12 cellular contexts compared by ENCODE assay signal in the genomic region with DNA sequence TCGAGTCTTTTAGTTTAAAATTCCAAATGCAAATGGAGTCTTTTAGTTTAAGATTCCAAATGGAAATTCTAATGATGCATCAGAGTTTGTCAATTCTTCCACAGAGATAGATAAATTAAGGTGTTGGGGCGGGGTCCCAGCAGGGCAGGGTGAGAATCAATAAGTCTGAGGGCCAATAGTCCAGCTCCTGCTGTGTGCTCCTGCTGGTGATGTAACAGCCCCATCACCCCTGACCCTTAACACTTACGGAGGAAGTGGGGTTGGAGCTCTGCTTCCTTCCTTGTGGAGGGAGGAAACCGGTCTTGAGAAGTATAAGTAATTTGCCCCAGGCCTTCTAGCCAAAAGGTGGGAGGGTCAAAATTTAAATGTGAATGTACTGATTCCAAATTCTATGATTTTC. TPM values are rescaled to one million over a fixed set of nuclear protein-coding genes. Genes with fewer than 3 reads are reported as not detected.
DNase-seq lines count a peak whose midpoint lies in the region; ATAC-seq and TF ChIP-seq lines count a peak whose summit lies in the region.
"Had no signal": no experiment of that assay in that cellular context is flagged by ENCODE, and none has a peak within 500 bp of the region (broad histone marks: within the 10 kb centered on the region; RNA-seq: fewer than 3 reads in every experiment).

No MANE protein-coding gene starts in this region.

- H3K9me3 ChIP-seq in testis = no peaks in the 10 kb centered on the region

- WGBS in testis, 2 donors = 84 to 87% methylated on average over 4 of the region's 4 CpGs

- DNase-seq in activated T-cell treated with anti-CD3 and anti-CD28 coated beads, Interleukin-2, amount 50 U/mL, for 4 hours = no peak
- no peak for DNase-seq in activated T-cell treated with anti-CD3 and anti-CD28 coated beads for 4 hours
- DNase-seq in UCSD-AML1 (lab: John Stamatoyannopoulos, UW; ENCODE audit: unreplicated experiment) = peak; percentile 32
- peak; percentile 40 for DNase-seq in left cardiac atrium
- no peak for DNase-seq in stimulated activated effector memory CD8-positive, alpha-beta T cell treated with anti-CD3 and anti-CD28 coated beads, Interleukin-12 subunit alpha, Interleukin-12 subunit beta, amount 100 ng/mL, for 72 hours (ENCODE audit: low spot score in 2 of 2)
- DNase-seq in stimulated activated CD4-positive, alpha-beta T cell treated with anti-CD3 and anti-CD28 coated beads, Interleukin-15, amount 100 ng/mL, for 24 hours = no peak
- DNase-seq in testis = no peak
- DNase-seq: aorta, NCI-H1105 had no signal

- TF ChIP-seq CTCF in testis (IDR thresholded peaks at IDR 0.05) = no peak

- no peak for TF ChIP-seq POLR2A in testis (IDR thresholded peaks at IDR 0.05)

- no peak overlapping the region for H3K27ac ChIP-seq in testis
- H3K27ac ChIP-seq: hepatocyte had no signal

- peaks cover 67% of the 10 kb centered on the region for H3K4me1 Mint-ChIP-seq in activated T-cell treated with anti-CD3 and anti-CD28 coated beads, Interleukin-2, amount 50 U/mL, for 4 hours (ENCODE audit: low read depth)
- H3K4me1 Mint-ChIP-seq in stimulated activated effector memory CD8-positive, alpha-beta T cell treated with anti-CD3 and anti-CD28 coated beads, Interleukin-12 subunit alpha, Interleukin-12 subunit beta, amount 100 ng/mL, for 72 hours = peaks cover 67% of the 10 kb centered on the region

- peak overlapping the region; percentile 93 for H3K27ac Mint-ChIP-seq in stimulated activated effector memory CD8-positive, alpha-beta T cell treated with anti-CD3 and anti-CD28 coated beads, Interleukin-12 subunit alpha, Interleukin-12 subunit beta, amount 100 ng/mL, for 72 hours
- H3K27ac Mint-ChIP-seq: progenitor cell of endocrine pancreas had no signal

- no peaks in the 10 kb centered on the region for H3K27me3 Mint-ChIP-seq in activated T-cell treated with anti-CD3 and anti-CD28 coated beads, Interleukin-2, amount 50 U/mL, for 4 hours (ENCODE audit: low read depth)
- H3K27me3 Mint-ChIP-seq: progenitor cell of endocrine pancreas had no signal

- peak in 1 of 2 donors; percentile 29 for ATAC-seq in activated T-cell treated with anti-CD3 and anti-CD28 coated beads, Interleukin-2, amount 50 U/mL, for 4 hours
- ATAC-seq in left cardiac atrium (peak in 1 of 2 donors; percentile 59), HG03025 (IDR thresholded peaks at IDR 0.05; ENCODE audit: low FRiP score, unreplicated experiment) (no peak)
- ATAC-seq in stimulated activated effector memory CD8-positive, alpha-beta T cell treated with anti-CD3 and anti-CD28 coated beads, Interleukin-12 subunit alpha, Interleukin-12 subunit beta, amount 100 ng/mL, for 72 hours = peak; percentile 22

- H3K4me1 ChIP-seq in testis = no peaks in the 10 kb centered on the region

- H3K4me3 Mint-ChIP-seq in activated T-cell treated with anti-CD3 and anti-CD28 coated beads, Interleukin-2, amount 50 U/mL, for 4 hours = peak overlapping the region; percentile 66
- peak overlapping the region; percentile 69 for H3K4me3 Mint-ChIP-seq in stimulated activated effector memory CD8-positive, alpha-beta T cell treated with anti-CD3 and anti-CD28 coated beads, Interleukin-12 subunit alpha, Interleukin-12 subunit beta, amount 100 ng/mL, for 72 hours

- H3K36me3 ChIP-seq in testis (ENCODE audit: low read depth, missing control alignments) = no peaks in the 10 kb centered on the region

- no peak overlapping the region for H3K4me3 ChIP-seq in testis
- H3K4me3 ChIP-seq: hepatocyte had no signal

- H3K36me3 Mint-ChIP-seq in activated T-cell treated with anti-CD3 and anti-CD28 coated beads, Interleukin-2, amount 50 U/mL, for 4 hours (ENCODE audit: insufficient read depth) = peaks cover 18% of the 10 kb centered on the region
- peaks cover 45% of the 10 kb centered on the region for H3K36me3 Mint-ChIP-seq in stimulated activated effector memory CD8-positive, alpha-beta T cell treated with anti-CD3 and anti-CD28 coated beads, Interleukin-12 subunit alpha, Interleukin-12 subunit beta, amount 100 ng/mL, for 72 hours

- intact Hi-C loops in left cardiac atrium (cut with DNase I) = no loop called here
- intact Hi-C loops in testis (cut with DNase I; ENCODE audit: low total_unique reads) = no loop called here

- H3K9me3 Mint-ChIP-seq in activated T-cell treated with anti-CD3 and anti-CD28 coated beads, Interleukin-2, amount 50 U/mL, for 4 hours = no peaks in the 10 kb centered on the region
- no peaks in the 10 kb centered on the region for H3K9me3 Mint-ChIP-seq in stimulated activated effector memory CD8-positive, alpha-beta T cell treated with anti-CD3 and anti-CD28 coated beads, Interleukin-12 subunit alpha, Interleukin-12 subunit beta, amount 100 ng/mL, for 72 hours

- no peaks in the 10 kb centered on the region for H3K27me3 ChIP-seq in testis
- H3K27me3 ChIP-seq: hepatocyte had no signal

RNA-seq across cellular contexts. Expression of a gene that starts 17.3 kb away (rescaled TPM):
- total RNA-seq in activated T-cell treated with anti-CD3 and anti-CD28 coated beads, Interleukin-2, amount 50 U/mL, for 4 hours = 10 to 100 TPM; 18.5 to 21.7 (median 19.5) TPM
- total RNA-seq in left cardiac atrium (1 to 10 TPM; 4.2 to 6.6 TPM), testis (10 to 100 TPM; 14.7 TPM)
- 13.0 TPM for polyA plus RNA-seq in testis (ENCODE audit: insufficient read depth, low read depth, low replicate concordance)

Comparison
In these comparisons a context has a peak if more than half of its experiments do, and no peak if none do; other contexts are left out.
1. DNase-seq: peak in UCSD-AML1 (single experiment) and left cardiac atrium (single experiment); none in activated T-cell treated with anti-CD3 and anti-CD28 coated beads, Interleukin-2, amount 50 U/mL, for 4 hours (single experiment), activated T-cell treated with anti-CD3 and anti-CD28 coated beads for 4 hours (single experiment), stimulated activated effector memory CD8-positive, alpha-beta T cell treated with anti-CD3 and anti-CD28 coated beads, Interleukin-12 subunit alpha, Interleukin-12 subunit beta, amount 100 ng/mL, for 72 hours (0 of 2), stimulated activated CD4-positive, alpha-beta T cell treated with anti-CD3 and anti-CD28 coated beads, Interleukin-15, amount 100 ng/mL, for 24 hours (single experiment) and testis (single experiment).